In the genomic region with DNA sequence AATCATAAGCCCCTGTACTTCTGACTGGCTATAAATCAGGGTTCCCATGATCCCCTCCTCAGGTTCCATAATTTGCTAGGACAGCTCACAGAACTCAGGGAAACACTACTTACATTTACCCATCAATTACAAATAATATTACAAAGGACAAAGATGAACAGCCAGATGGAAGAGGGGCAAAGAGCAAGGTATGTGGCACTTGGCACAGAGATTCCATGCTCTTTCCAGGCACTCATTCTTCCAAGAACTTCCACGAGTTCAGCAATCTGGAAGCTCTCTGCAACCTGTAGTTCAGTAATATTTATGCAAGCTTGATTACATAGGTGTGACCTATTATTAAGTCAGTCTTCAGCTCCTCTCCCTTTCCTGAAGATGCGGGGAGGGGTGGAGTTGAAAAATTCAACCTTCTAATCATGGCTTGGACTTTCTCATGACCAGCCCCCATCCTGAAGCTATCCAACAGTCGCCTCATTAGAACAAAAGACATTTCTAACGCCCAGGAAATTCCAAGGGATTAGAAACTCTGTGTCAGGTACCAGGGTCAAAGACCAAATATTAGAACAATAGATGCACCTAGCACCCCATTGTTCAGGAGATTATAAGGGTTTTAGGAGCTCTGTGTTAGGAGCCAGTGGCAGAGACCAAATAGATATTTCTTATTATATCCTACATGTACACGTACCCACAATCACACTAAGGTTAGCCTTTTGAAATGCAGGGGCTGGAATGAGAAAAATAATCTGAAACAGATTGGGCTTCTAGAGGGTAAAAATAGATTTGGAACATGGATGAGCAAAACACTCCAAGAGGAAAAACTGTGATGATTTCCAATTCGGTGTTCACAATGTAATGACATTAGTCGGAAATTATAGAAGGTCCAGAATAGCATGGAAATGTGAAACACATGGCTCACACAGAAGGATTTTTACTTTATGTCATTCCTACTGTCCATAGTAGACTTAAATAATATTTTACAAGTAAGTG, we compare ENCODE assay signal across 26 cellular contexts. TPM values are rescaled to one million over a fixed set of nuclear protein-coding genes. Genes with fewer than 3 reads are reported as not detected.
DNase-seq lines count a peak whose midpoint lies in the region; ATAC-seq, FAIRE-seq and TF ChIP-seq lines count a peak whose summit lies in the region.
"Had no signal": no experiment of that assay in that cellular context is flagged by ENCODE, and none has a peak within 500 bp of the region (broad histone marks: within the 10 kb centered on the region; RNA-seq: fewer than 3 reads in every experiment).

No MANE protein-coding gene starts in this region.

- H3K9me3 Mint-ChIP-seq in Caco-2 (ENCODE audit: unreplicated experiment) (no peaks in the 10 kb centered on the region), endodermal cell (no peaks in the 10 kb centered on the region), nephron (no peaks in the 10 kb centered on the region)
- no peaks in the 10 kb centered on the region for H3K9me3 Mint-ChIP-seq in activated CD8-positive, alpha-beta T cell treated with anti-CD3 and anti-CD28 coated beads for 36 hours
- H3K9me3 Mint-ChIP-seq: activated T-helper 17 cell treated with anti-CD3 and anti-CD28 coated beads, Interleukin-2, amount 50 U/mL, for 72 hours; HFFc6 had no signal

- H3K4me3 ChIP-seq in Caco-2 (ENCODE audit: low read depth, low read length) (no peak overlapping the region), HUES48 (ENCODE audit: low read depth, low read length) (no peak overlapping the region), endodermal cell (ENCODE audit: low read length) (peak overlapping the region; percentile 76)
- H3K4me3 ChIP-seq: BLaER1, body of pancreas, SJSA1, tibial artery had no signal

- FAIRE-seq in RCC 7860 (lab: Jason Lieb, UNC) = no peak
- FAIRE-seq: kidney had no signal

- TF ChIP-seq CTCF in Caco-2 (IDR thresholded peaks at IDR 0.05; ENCODE audit: insufficient read depth in 1 of 2, low read depth in 1 of 2, low read length in 1 of 2, severe bottlenecking in 1 of 2, unreplicated experiment in 1 of 2) = no peak
- no peak for TF ChIP-seq CTCF in endodermal cell (conservative IDR thresholded peaks at IDR 0.05)
- no peak for TF ChIP-seq CTCF in nephron (IDR thresholded peaks at IDR 0.05; ENCODE audit: unreplicated experiment in 3 of 3)
- TF ChIP-seq CTCF in activated CD8-positive, alpha-beta T cell treated with anti-CD3 and anti-CD28 coated beads for 36 hours (IDR thresholded peaks at IDR 0.05) = no peak

- H3K9ac ChIP-seq in HUES48 (ENCODE audit: low read depth, low read length) (no peak overlapping the region), endodermal cell (ENCODE audit: extremely low read depth, low read length, poor library complexity, severe bottlenecking) (peak overlapping the region; percentile 21)
- H3K9ac ChIP-seq: BLaER1, parathyroid adenoma had no signal

- H3K36me3 Mint-ChIP-seq in Caco-2 (ENCODE audit: insufficient read depth, unreplicated experiment) (peaks cover 43% of the 10 kb centered on the region), endodermal cell (ENCODE audit: low read depth) (peaks cover 32% of the 10 kb centered on the region), nephron (ENCODE audit: low read depth) (peaks cover 15% of the 10 kb centered on the region)
- H3K36me3 Mint-ChIP-seq in activated CD8-positive, alpha-beta T cell treated with anti-CD3 and anti-CD28 coated beads for 36 hours (ENCODE audit: low read depth) = peaks cover 21% of the 10 kb centered on the region

- H3K27me3 Mint-ChIP-seq in Caco-2 (ENCODE audit: insufficient read depth, unreplicated experiment) = no peaks in the 10 kb centered on the region
- H3K27me3 Mint-ChIP-seq in endodermal cell (ENCODE audit: insufficient read depth) = no peaks in the 10 kb centered on the region
- no peaks in the 10 kb centered on the region for H3K27me3 Mint-ChIP-seq in nephron (ENCODE audit: low read depth)
- no peaks in the 10 kb centered on the region for H3K27me3 Mint-ChIP-seq in activated CD8-positive, alpha-beta T cell treated with anti-CD3 and anti-CD28 coated beads for 36 hours
- H3K27me3 Mint-ChIP-seq: activated CD4-positive, alpha-beta T cell treated with anti-CD3 and anti-CD28 coated beads for 36 hours; activated T-helper 17 cell treated with anti-CD3 and anti-CD28 coated beads, Interleukin-2, amount 50 U/mL, for 72 hours had no signal

- no peak overlapping the region for H3K4me3 Mint-ChIP-seq in Caco-2 (ENCODE audit: unreplicated experiment)
- peak overlapping the region; percentile 32 for H3K4me3 Mint-ChIP-seq in endodermal cell
- H3K4me3 Mint-ChIP-seq in nephron = no peak overlapping the region
- H3K4me3 Mint-ChIP-seq in activated CD8-positive, alpha-beta T cell treated with anti-CD3 and anti-CD28 coated beads for 36 hours = no peak overlapping the region
- H3K4me3 Mint-ChIP-seq: activated CD4-positive, alpha-beta T cell treated with anti-CD3 and anti-CD28 coated beads for 36 hours; activated CD8-positive, alpha-beta T cell treated with anti-CD3 and anti-CD28 coated beads, Interleukin-2, amount 10 ng/mL, durations not matched to agents 7 days and 5 days; activated T-helper 17 cell treated with anti-CD3 and anti-CD28 coated beads, Interleukin-2, amount 50 U/mL, for 72 hours; HFFc6 had no signal

- 20 to 68% methylated on average over 1 to 6 of the region's 7 CpGs for WGBS in endodermal cell (ENCODE audit: insufficient coverage in 1 of 2, insufficient read length in 1 of 2), 2 experiments

- POLR2A ChIA-PET in Caco-2 (lab: Charles Lee) = interaction anchor here (1.3 kb wide), 1 partner anchor 29 kb away, joined by 4 read pairs; no protein-coding TSS in a partner anchor
- POLR2A ChIA-PET in activated CD8-positive, alpha-beta T cell treated with anti-CD3 and anti-CD28 coated beads for 36 hours (lab: Charles Lee) = no interaction called here

- H3K27me3 ChIP-seq in Caco-2 (replicated peaks; ENCODE audit: control insufficient read depth, insufficient read depth, low read length) = no peaks in the 10 kb centered on the region
- H3K27me3 ChIP-seq in HUES48 (ENCODE audit: control insufficient read depth, insufficient read depth, low read length) = no peaks in the 10 kb centered on the region
- H3K27me3 ChIP-seq in endodermal cell (ENCODE audit: control insufficient read depth, insufficient read depth, low read length, poor library complexity, severe bottlenecking) = no peaks in the 10 kb centered on the region
- H3K27me3 ChIP-seq: BLaER1, body of pancreas, SJSA1, tibial artery had no signal

- intact Hi-C loops in Caco-2 (cut with micrococcal nuclease; ENCODE audit: unreplicated experiment) (no loop called here), head of caudate nucleus (cut with DNase I) (no loop called here)
- intact Hi-C loops in activated CD8-positive, alpha-beta T cell treated with anti-CD3 and anti-CD28 coated beads for 36 hours (cut with micrococcal nuclease) = no loop called here

- H3K4me1 Mint-ChIP-seq in Caco-2 (ENCODE audit: low read depth, unreplicated experiment) (peaks cover 37% of the 10 kb centered on the region), endodermal cell (peaks cover 44% of the 10 kb centered on the region), nephron (peaks cover 61% of the 10 kb centered on the region)
- peaks cover 8% of the 10 kb centered on the region for H3K4me1 Mint-ChIP-seq in activated CD8-positive, alpha-beta T cell treated with anti-CD3 and anti-CD28 coated beads for 36 hours (ENCODE audit: low read depth)

- no TSS peak for BruUV-seq in Caco-2 (replicated peaks; lab: Mats Ljungman, UMichigan)

- H3K36me3 ChIP-seq in Caco-2 (ENCODE audit: control insufficient read depth, insufficient read depth, low read length) (no peaks in the 10 kb centered on the region; the same call in 1 of the 2 replicates), HUES48 (ENCODE audit: control insufficient read depth, insufficient read depth, low read length) (no peaks in the 10 kb centered on the region), endodermal cell (ENCODE audit: control insufficient read depth, insufficient read depth, low read length) (peaks cover 25% of the 10 kb centered on the region)
- H3K36me3 ChIP-seq: tibial artery had no signal

- peak overlapping the region; percentile 67 for H3K27ac ChIP-seq in HUES48 (ENCODE audit: low read depth, low read length)
- H3K27ac ChIP-seq in endodermal cell (ENCODE audit: low read depth, low read length) = no peak overlapping the region
- H3K27ac ChIP-seq: BLaER1, body of pancreas, parathyroid adenoma, SJSA1 had no signal

- no peaks in the 10 kb centered on the region for H3K9me3 ChIP-seq in Caco-2
- H3K9me3 ChIP-seq in HUES48 (ENCODE audit: control insufficient read depth, insufficient read depth, low read length) = no peaks in the 10 kb centered on the region
- no peaks in the 10 kb centered on the region for H3K9me3 ChIP-seq in endodermal cell (ENCODE audit: control insufficient read depth, low read length)
- H3K9me3 ChIP-seq: BLaER1, body of pancreas, SJSA1, tibial artery had no signal

- DNase-seq in Caco-2 (no peak), endodermal cell (no peak), head of caudate nucleus (no peak), RCC 7860 (ENCODE audit: low spot score) (no peak)
- no peak for DNase-seq in activated CD8-positive, alpha-beta T cell treated with anti-CD3 and anti-CD28 coated beads for 36 hours
- DNase-seq: activated CD4-positive, alpha-beta T cell treated with anti-CD3 and anti-CD28 coated beads for 36 hours; activated CD8-positive, alpha-beta T cell treated with anti-CD3 and anti-CD28 coated beads, Interleukin-2, amount 10 ng/mL, durations not matched to agents 7 days and 5 days; activated naive CD4-positive, alpha-beta T cell treated with anti-CD3 and anti-CD28 coated beads, Interleukin-2, amount 50 U/mL, for 16 hours; body of pancreas; DMS153; glutamatergic neuron; HFFc6; kidney; NCI-H1092; NCI-H1694 treated with DMSO at 0.1 percent for 48 hours; NCI-H510A; stimulated activated CD4-positive, alpha-beta T cell treated with anti-CD3 and anti-CD28 coated beads, Interleukin-4, amount 100 ng/mL, for 24 hours; T-helper 9 cell; tibial artery had no signal

- peaks cover 25% of the 10 kb centered on the region for H3K4me1 ChIP-seq in Caco-2
- peaks cover 22% of the 10 kb centered on the region for H3K4me1 ChIP-seq in HUES48 (ENCODE audit: control insufficient read depth, insufficient read depth, low read length)
- H3K4me1 ChIP-seq in endodermal cell (ENCODE audit: control insufficient read depth, insufficient read depth, low read length) = peaks cover 14% of the 10 kb centered on the region
- H3K4me1 ChIP-seq: parathyroid adenoma, SJSA1 had no signal

- H3K27ac Mint-ChIP-seq in Caco-2 (ENCODE audit: unreplicated experiment) (peak overlapping the region; percentile 25), endodermal cell (peak overlapping the region; percentile 74), nephron (peak overlapping the region in 2 of 3 experiments; percentile 35 to 60)
- H3K27ac Mint-ChIP-seq in activated CD8-positive, alpha-beta T cell treated with anti-CD3 and anti-CD28 coated beads for 36 hours = no peak overlapping the region
- H3K27ac Mint-ChIP-seq: activated CD4-positive, alpha-beta T cell treated with anti-CD3 and anti-CD28 coated beads for 36 hours; activated CD8-positive, alpha-beta T cell treated with anti-CD3 and anti-CD28 coated beads, Interleukin-2, amount 10 ng/mL, durations not matched to agents 7 days and 5 days; activated T-helper 17 cell treated with anti-CD3 and anti-CD28 coated beads, Interleukin-2, amount 50 U/mL, for 72 hours had no signal

- ATAC-seq in activated CD8-positive, alpha-beta T cell treated with anti-CD3 and anti-CD28 coated beads for 36 hours = no peak
- ATAC-seq: activated CD4-positive, alpha-beta T cell treated with anti-CD3 and anti-CD28 coated beads for 36 hours; activated CD8-positive, alpha-beta T cell treated with anti-CD3 and anti-CD28 coated beads, Interleukin-2, amount 10 ng/mL, durations not matched to agents 7 days and 5 days; activated T-helper 17 cell treated with anti-CD3 and anti-CD28 coated beads, Interleukin-2, amount 50 U/mL, for 72 hours; body of pancreas; sciatic nerve had no signal

- CTCF ChIA-PET in Caco-2 (lab: Charles Lee) = no interaction called here
- CTCF ChIA-PET in activated CD8-positive, alpha-beta T cell treated with anti-CD3 and anti-CD28 coated beads for 36 hours (lab: Charles Lee) = no interaction called here

RNA-seq across cellular contexts. Expression of a gene that starts 7.0 kb away (rescaled TPM):
- total RNA-seq in Caco-2 (2022) (34.5 and 35.2 TPM in 2 replicates), endodermal cell (10 to 100 TPM; 37.7 to 73.4 TPM)
- 31.6 TPM for polyA plus RNA-seq in endodermal cell (2013, experiment 1 of 2)
- polyA plus RNA-seq in endodermal cell (2013, experiment 2 of 2) = 28.4 TPM
- 10 to 100 TPM in 1 of 2 experiments, 1 to 10 TPM in 1; 9.8 to 10.5 TPM for total RNA-seq in activated CD8-positive, alpha-beta T cell treated with anti-CD3 and anti-CD28 coated beads for 36 hours

RNA-seq across cellular contexts. Expression of a gene that starts 7.4 kb away (rescaled TPM):
- total RNA-seq in Caco-2 (2022) (148 TPM in 2 replicates), endodermal cell (10 to 100 TPM; 75.1 to 87.7 TPM)
- 129 TPM for polyA plus RNA-seq in endodermal cell (2013, experiment 1 of 2)
- polyA plus RNA-seq in endodermal cell (2013, experiment 2 of 2) = 117 TPM
- total RNA-seq in activated CD8-positive, alpha-beta T cell treated with anti-CD3 and anti-CD28 coated beads for 36 hours = 100 to 1,000 TPM; 120 to 123 TPM
